In the genomic region with DNA sequence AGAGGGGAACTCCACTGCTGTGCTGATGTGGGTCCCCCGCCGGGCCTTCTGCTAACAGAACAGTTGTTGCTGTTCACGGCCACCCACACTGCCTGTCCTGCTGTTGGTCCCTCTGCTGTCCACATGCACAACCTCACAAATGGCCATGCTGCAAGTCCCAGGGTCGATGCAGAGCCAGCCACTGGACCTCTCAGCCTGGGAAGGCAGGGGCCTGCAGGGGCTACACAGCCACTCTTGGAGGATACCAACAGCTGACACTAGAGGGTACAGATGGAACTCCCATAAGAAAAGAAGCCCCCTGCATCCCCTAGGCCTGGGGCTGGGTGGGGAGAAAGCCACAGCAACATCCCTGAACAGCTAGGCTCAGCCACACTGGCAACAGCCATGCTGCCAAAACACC, we compare ENCODE assay signal across 1 cellular context.
TF ChIP-seq lines count a peak whose summit lies in the region.

No MANE protein-coding gene starts in this region.

TF ChIP-seq in GM23338, 12 proteins besides CTCF, POLR2A, EP300 and RAD21:
- TF ChIP-seq, protein P1, sequence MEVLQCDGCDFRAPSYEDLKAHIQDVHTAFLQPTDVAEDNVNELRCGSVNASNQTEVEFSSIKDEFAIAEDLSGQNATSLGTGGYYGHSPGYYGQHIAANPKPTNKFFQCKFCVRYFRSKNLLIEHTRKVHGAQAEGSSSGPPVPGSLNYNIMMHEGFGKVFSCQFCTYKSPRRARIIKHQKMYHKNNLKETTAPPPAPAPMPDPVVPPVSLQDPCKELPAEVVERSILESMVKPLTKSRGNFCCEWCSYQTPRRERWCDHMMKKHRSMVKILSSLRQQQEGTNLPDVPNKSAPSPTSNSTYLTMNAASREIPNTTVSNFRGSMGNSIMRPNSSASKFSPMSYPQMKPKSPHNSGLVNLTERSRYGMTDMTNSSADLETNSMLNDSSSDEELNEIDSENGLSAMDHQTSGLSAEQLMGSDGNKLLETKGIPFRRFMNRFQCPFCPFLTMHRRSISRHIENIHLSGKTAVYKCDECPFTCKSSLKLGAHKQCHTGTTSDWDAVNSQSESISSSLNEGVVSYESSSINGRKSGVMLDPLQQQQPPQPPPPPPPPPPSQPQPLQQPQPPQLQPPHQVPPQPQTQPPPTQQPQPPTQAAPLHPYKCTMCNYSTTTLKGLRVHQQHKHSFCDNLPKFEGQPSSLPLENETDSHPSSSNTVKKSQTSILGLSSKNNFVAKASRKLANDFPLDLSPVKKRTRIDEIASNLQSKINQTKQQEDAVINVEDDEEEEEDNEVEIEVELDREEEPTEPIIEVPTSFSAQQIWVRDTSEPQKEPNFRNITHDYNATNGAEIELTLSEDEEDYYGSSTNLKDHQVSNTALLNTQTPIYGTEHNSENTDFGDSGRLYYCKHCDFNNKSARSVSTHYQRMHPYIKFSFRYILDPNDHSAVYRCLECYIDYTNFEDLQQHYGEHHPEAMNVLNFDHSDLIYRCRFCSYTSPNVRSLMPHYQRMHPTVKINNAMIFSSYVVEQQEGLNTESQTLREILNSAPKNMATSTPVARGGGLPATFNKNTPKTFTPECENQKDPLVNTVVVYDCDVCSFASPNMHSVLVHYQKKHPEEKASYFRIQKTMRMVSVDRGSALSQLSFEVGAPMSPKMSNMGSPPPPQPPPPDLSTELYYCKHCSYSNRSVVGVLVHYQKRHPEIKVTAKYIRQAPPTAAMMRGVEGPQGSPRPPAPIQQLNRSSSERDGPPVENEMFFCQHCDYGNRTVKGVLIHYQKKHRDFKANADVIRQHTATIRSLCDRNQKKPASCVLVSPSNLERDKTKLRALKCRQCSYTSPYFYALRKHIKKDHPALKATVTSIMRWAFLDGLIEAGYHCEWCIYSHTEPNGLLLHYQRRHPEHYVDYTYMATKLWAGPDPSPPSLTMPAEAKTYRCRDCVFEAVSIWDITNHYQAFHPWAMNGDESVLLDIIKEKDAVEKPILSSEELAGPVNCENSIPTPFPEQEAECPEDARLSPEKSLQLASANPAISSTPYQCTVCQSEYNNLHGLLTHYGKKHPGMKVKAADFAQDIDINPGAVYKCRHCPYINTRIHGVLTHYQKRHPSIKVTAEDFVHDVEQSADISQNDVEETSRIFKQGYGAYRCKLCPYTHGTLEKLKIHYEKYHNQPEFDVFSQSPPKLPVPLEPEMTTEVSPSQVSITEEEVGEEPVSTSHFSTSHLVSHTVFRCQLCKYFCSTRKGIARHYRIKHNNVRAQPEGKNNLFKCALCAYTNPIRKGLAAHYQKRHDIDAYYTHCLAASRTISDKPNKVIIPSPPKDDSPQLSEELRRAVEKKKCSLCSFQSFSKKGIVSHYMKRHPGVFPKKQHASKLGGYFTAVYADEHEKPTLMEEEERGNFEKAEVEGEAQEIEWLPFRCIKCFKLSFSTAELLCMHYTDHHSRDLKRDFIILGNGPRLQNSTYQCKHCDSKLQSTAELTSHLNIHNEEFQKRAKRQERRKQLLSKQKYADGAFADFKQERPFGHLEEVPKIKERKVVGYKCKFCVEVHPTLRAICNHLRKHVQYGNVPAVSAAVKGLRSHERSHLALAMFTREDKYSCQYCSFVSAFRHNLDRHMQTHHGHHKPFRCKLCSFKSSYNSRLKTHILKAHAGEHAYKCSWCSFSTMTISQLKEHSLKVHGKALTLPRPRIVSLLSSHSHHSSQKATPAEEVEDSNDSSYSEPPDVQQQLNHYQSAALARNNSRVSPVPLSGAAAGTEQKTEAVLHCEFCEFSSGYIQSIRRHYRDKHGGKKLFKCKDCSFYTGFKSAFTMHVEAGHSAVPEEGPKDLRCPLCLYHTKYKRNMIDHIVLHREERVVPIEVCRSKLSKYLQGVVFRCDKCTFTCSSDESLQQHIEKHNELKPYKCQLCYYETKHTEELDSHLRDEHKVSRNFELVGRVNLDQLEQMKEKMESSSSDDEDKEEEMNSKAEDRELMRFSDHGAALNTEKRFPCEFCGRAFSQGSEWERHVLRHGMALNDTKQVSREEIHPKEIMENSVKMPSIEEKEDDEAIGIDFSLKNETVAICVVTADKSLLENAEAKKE (CRISPR knock-in tag; IDR thresholded peaks at IDR 0.05) = no peak
- TF ChIP-seq POLR2AphosphoS5 (IDR thresholded peaks at IDR 0.05; ENCODE audit: low read depth) (no peak), EZH2 (IDR thresholded peaks at IDR 0.05; ENCODE audit: low read depth, unreplicated experiment) (no peak), NANOG (IDR thresholded peaks at IDR 0.05; ENCODE audit: borderline replicate concordance) (no peak), STAT1 (IDR thresholded peaks at IDR 0.05; ENCODE audit: unreplicated experiment) (no peak), ZNF114 (CRISPR knock-in tag; IDR thresholded peaks at IDR 0.05) (no peak), JUNB (IDR thresholded peaks at IDR 0.05; ENCODE audit: unreplicated experiment) (no peak), ZNF331 (CRISPR knock-in tag; IDR thresholded peaks at IDR 0.05; ENCODE audit: low read depth) (no peak), CREB1 (CRISPR knock-in tag; IDR thresholded peaks at IDR 0.05; ENCODE audit: low read depth) (no peak), REST (IDR thresholded peaks at IDR 0.05; ENCODE audit: unreplicated experiment) (no peak), EZH2phosphoT487 (IDR thresholded peaks at IDR 0.05; ENCODE audit: unreplicated experiment) (no peak)
- TF ChIP-seq, protein P2, sequence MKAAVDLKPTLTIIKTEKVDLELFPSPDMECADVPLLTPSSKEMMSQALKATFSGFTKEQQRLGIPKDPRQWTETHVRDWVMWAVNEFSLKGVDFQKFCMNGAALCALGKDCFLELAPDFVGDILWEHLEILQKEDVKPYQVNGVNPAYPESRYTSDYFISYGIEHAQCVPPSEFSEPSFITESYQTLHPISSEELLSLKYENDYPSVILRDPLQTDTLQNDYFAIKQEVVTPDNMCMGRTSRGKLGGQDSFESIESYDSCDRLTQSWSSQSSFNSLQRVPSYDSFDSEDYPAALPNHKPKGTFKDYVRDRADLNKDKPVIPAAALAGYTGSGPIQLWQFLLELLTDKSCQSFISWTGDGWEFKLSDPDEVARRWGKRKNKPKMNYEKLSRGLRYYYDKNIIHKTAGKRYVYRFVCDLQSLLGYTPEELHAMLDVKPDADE (IDR thresholded peaks at IDR 0.05) = no peak
TF ChIP-seq in GM23338: peak in this region for 0.
